25 cellular contexts compared by ENCODE assay signal in the genomic region with DNA sequence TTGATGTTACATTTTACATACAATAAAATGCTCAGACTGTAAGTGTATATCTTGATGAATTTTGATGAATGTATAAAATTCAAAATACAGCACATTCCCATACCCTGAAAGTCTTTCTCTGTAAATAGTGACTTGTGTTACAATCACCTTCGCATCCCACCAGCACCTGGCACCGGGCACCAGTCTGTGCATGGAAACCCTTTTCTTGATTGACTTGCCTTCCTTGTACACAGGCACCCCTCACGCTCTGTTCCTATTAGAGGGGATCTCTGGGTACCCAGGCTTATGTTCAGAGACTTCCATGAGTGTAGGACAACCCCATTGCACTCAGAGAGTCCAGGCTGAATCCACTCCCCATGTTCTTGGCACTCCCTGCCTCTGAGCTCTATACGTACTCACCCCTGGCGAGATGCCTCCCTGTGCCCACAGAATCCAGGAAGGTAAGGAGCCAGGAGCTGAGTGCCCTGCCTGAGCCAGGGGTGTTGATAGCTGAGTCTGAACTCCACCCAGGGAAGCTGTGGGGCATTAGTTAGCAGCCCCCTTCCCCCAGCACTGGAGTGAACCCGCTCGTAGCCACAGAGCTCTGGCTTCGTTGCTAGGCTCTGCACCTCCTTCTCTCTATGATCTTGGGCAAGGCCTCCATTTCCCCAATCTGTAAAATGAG. TPM values are rescaled to one million over a fixed set of nuclear protein-coding genes. Genes with fewer than 3 reads are reported as not detected.
DNase-seq lines count a peak whose midpoint lies in the region; ATAC-seq, FAIRE-seq and TF ChIP-seq lines count a peak whose summit lies in the region.
"Had no signal": no experiment of that assay in that cellular context is flagged by ENCODE, and none has a peak within 500 bp of the region (broad histone marks: within the 10 kb centered on the region; RNA-seq: fewer than 3 reads in every experiment).

No MANE protein-coding gene starts in this region.

- H3K4me3 ChIP-seq in PC-3 (ENCODE audit: low read length) (no peak overlapping the region), esophagus (ENCODE audit: low read depth in 1 of 2, low read length in 2 of 2) (no peak overlapping the region), dorsolateral prefrontal cortex (no peak overlapping the region)
- H3K4me3 ChIP-seq: GM12878, SJCRH30 had no signal

- peaks cover 22% of the 10 kb centered on the region for H3K4me1 Mint-ChIP-seq in nephron progenitor cell

- H3F3A ChIP-seq in PC-3 (ENCODE audit: low read length, unreplicated experiment) = no peaks in the 10 kb centered on the region

- H3K36me3 ChIP-seq in PC-3 (ENCODE audit: low read depth, low read length) (no peaks in the 10 kb centered on the region), esophagus (ENCODE audit: control insufficient read depth in 2 of 2, insufficient read depth in 2 of 2, low read length in 1 of 2) (no peaks in the 10 kb centered on the region)
- H3K36me3 ChIP-seq: neutrophil, SJCRH30 had no signal

- BruUV-seq in PC-3 (replicated peaks; lab: Mats Ljungman, UMichigan) = no TSS peak

- no peak overlapping the region for H3K4me2 ChIP-seq in PC-3 (ENCODE audit: low read length)

- H3K9me2 ChIP-seq in PC-3 (replicated peaks; ENCODE audit: low read length) = no peaks in the 10 kb centered on the region

- 62 to 82% methylated on average over 8 of the region's 8 CpGs for WGBS in esophagus, 2 donors

- DNase-seq in Ammon's horn (ENCODE audit: low spot score) (peak; percentile 1), PC-3 (no peak), nephron progenitor cell (no peak), GM12892 (ENCODE audit: insufficient read length) (no peak), dorsolateral prefrontal cortex (no peak), NCI-H1436 (lab: John Stamatoyannopoulos, UW) (no peak), AG20443 (ENCODE audit: low spot score) (no peak)
- DNase-seq: activated CD4-positive, alpha-beta T cell treated with anti-CD3 and anti-CD28 coated beads, Interleukin-2, amount 50 U/mL, for 48 hours; activated naive CD4-positive, alpha-beta T cell treated with Interleukin-2 at 50 U/mL for 16 hours; activated T-cell treated with anti-CD3 and anti-CD28 coated beads, Interleukin-2, amount 50 U/mL, for 24 hours; aorta; CD4-positive, CD25-positive, alpha-beta regulatory T cell; central memory CD4-positive, alpha-beta T cell; H7; left colon; NCI-H1930; OCI-M1; stimulated activated CD4-positive, alpha-beta T cell treated with anti-CD3 and anti-CD28 coated beads, Interleukin-12 subunit alpha, Interleukin-12 subunit beta, amount 100 ng/mL, for 4 hours had no signal

- peak overlapping the region; percentile 41 for H3K4me3 Mint-ChIP-seq in nephron progenitor cell
- H3K4me3 Mint-ChIP-seq: activated T-cell treated with anti-CD3 and anti-CD28 coated beads, Interleukin-2, amount 50 U/mL, for 24 hours; CD4-positive, CD25-positive, alpha-beta regulatory T cell had no signal

- H3K9ac ChIP-seq in PC-3 (ENCODE audit: low read length) = no peak overlapping the region

- H4K20me1 ChIP-seq in PC-3 (ENCODE audit: low read length) = no peaks in the 10 kb centered on the region

- no peak overlapping the region for H2AFZ ChIP-seq in PC-3 (ENCODE audit: low read length)

- no peaks in the 10 kb centered on the region for H3K79me2 ChIP-seq in PC-3 (ENCODE audit: low read length)

- POLR2A ChIA-PET in PC-3 (lab: Charles Lee; ENCODE audit: unreplicated experiment) = no interaction called here

- H3K27me3 Mint-ChIP-seq in nephron progenitor cell (ENCODE audit: low read depth, poor library complexity) = peaks cover 42% of the 10 kb centered on the region

- H3K4me1 ChIP-seq in PC-3 (ENCODE audit: insufficient read depth, low read length) (peaks cover 7% of the 10 kb centered on the region), esophagus (ENCODE audit: control insufficient read depth in 2 of 2, insufficient read depth in 2 of 2, low read length in 1 of 2) (peaks cover 8 to 20% of the 10 kb centered on the region in 2 donors)

- H3K27me3 ChIP-seq in PC-3 (ENCODE audit: low read length) = no peaks in the 10 kb centered on the region
- no peaks in the 10 kb centered on the region for H3K27me3 ChIP-seq in esophagus (ENCODE audit: control insufficient read depth in 1 of 2, insufficient read depth in 2 of 2, low read length in 2 of 2)
- peaks cover 0 to 25% (median 13%) of the 10 kb centered on the region in 45 donors for H3K27me3 ChIP-seq in dorsolateral prefrontal cortex
- H3K27me3 ChIP-seq: SJCRH30 had no signal

- H3K27ac Mint-ChIP-seq in nephron progenitor cell = no peak overlapping the region
- H3K27ac Mint-ChIP-seq: activated T-cell treated with anti-CD3 and anti-CD28 coated beads, Interleukin-2, amount 50 U/mL, for 24 hours had no signal

- CTCF ChIA-PET in PC-3 (lab: Charles Lee) = no interaction called here

- intact Hi-C loops in PC-3 (cut with micrococcal nuclease) (no loop called here), dorsolateral prefrontal cortex (cut with DNase I) (no loop called here)

- no peaks in the 10 kb centered on the region for H3K9me3 Mint-ChIP-seq in nephron progenitor cell
- H3K9me3 Mint-ChIP-seq: activated T-cell treated with anti-CD3 and anti-CD28 coated beads, Interleukin-2, amount 50 U/mL, for 24 hours had no signal

- peak; percentile 12; the same call in 1 of the 2 replicates for ATAC-seq in PC-3
- ATAC-seq: GM12878 had no signal

- no peak for FAIRE-seq in GM12892 (lab: Jason Lieb, UNC)
- FAIRE-seq: GM12878, HTR-8/SVneo had no signal

- no peak for TF ChIP-seq POLR2A in GM12892 (IDR thresholded peaks at IDR 0.05; ENCODE audit: low read depth, low read length)

- H3K27ac ChIP-seq in PC-3 (ENCODE audit: low read length) (no peak overlapping the region), esophagus (ENCODE audit: low read depth in 2 of 2, low read length in 1 of 2) (peak overlapping the region; percentile 82 to 90), dorsolateral prefrontal cortex (no peak overlapping the region)
- H3K27ac ChIP-seq: neutrophil, SJCRH30 had no signal

- H3K9me3 ChIP-seq in PC-3 (ENCODE audit: low read length) (no peaks in the 10 kb centered on the region), esophagus (ENCODE audit: control insufficient read depth in 2 of 2, insufficient read depth in 1 of 2, low read depth in 1 of 2, low read length in 1 of 2) (no peaks in the 10 kb centered on the region)
- H3K9me3 ChIP-seq: neutrophil, SJCRH30 had no signal

- TF ChIP-seq CTCF in PC-3 (conservative IDR thresholded peaks at IDR 0.05; ENCODE audit: low read depth, low read length) (no peak), nephron progenitor cell (IDR thresholded peaks at IDR 0.05) (no peak), dorsolateral prefrontal cortex (IDR thresholded peaks at IDR 0.05 in 54 of 56, conservative IDR thresholded peaks at IDR 0.05 in 2 of 56; ENCODE audit: low read depth in 1 of 56, partially characterized antibody in 56 of 56) (no peak)

- H3K36me3 Mint-ChIP-seq in nephron progenitor cell (ENCODE audit: low read depth) = no peaks in the 10 kb centered on the region
- H3K36me3 Mint-ChIP-seq: CD4-positive, CD25-positive, alpha-beta regulatory T cell had no signal

RNA-seq across cellular contexts. Expression of a gene that starts 22.5 kb away (rescaled TPM):
- total RNA-seq in PC-3 (2014; rRNA removed) (211 and 259 TPM in 2 replicates), dorsolateral prefrontal cortex (1 to 10 TPM in 99 of 120 experiments, under 1 TPM in 21; 0.37 to 4.1 (median 1.5) TPM)
- polyA plus RNA-seq in esophagus = 100 to 1,000 TPM; 124 to 282 TPM
- polyA plus RNA-seq in GM12892 (2012; ENCODE audit: missing spikeins) = not detected
- total RNA-seq: CD4-positive, CD25-positive, alpha-beta regulatory T cell; GM12878; H7; mononuclear cell; SJCRH30; T-helper 1 cell treated with Interleukin-12 subunit alpha and Interleukin-12 subunit beta and Interleukin-4 antibody, amounts not matched to agents 30 ng/mL and 1 ng/mL, for 36 hours had no signal
- polyA plus RNA-seq: CD4-positive, CD25-positive, alpha-beta regulatory T cell had no signal

Comparison
In these comparisons a context has a peak if more than half of its experiments do, and no peak if none do; other contexts are left out.
1. H3K27ac ChIP-seq: peak in esophagus (2 of 2); none in PC-3 (single experiment) and dorsolateral prefrontal cortex (0 of 59).
2. RNA of a gene that starts 22.5 kb away (total RNA-seq): 211 to 259 TPM in PC-3; 0.37 to 4.1 TPM in dorsolateral prefrontal cortex; every median in the first group is over 10 times any median in the second.